In the genomic region with DNA sequence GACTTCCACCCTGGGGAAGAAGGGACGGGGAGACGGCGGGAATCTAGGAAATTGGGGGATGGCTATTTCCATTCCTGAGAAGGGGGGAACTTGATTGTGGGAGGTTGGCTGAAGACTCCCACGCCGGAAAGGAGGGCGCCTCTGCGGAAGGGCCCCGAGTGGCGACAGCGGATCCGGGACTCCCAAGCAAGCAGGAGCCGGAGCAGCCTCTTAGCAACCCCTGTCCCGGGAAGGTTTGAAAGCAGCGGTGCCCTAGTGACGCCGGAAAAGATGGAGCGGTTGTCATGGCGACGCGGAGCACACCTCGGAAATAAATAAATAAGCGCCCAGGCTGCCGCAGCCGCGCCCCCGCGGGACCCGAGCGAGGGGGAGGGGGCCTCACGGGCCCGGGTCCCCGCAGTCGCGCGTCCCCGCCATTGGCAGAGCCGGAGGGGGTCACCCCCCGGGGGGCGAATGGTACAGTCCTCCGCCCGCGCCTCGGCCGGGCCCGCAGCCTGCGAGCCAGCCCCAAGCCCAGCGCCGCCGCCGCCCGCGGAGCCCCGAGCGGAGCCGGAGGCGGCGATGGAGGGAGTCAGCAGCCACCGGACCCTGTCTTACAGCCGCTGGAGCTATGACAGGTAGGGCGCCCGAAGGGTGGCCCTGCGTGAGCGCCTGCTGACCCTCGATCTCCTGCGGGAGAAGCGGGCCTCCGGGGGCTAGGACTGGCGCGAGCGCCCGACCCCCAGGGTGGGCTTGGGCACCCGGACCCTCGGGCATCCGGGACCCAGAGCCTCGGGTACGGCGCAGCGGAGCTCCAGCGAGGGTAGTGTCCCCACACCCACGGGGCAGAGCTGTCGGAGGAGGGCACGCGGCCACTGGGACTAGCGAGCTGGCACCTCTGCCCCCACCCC, we compare ENCODE assay signal across 8 cellular contexts. TPM values are rescaled to one million over a fixed set of nuclear protein-coding genes. Genes with fewer than 3 reads are reported as not detected.
DNase-seq lines count a peak whose midpoint lies in the region; ATAC-seq and TF ChIP-seq lines count a peak whose summit lies in the region.

No MANE protein-coding gene starts in this region.

- peak; percentile 85 for ATAC-seq in T-helper 17 cell

- intact Hi-C loops in transverse colon (cut with DNase I; ENCODE audit: low total_unique reads), result no loop called here

- no peaks in the 10 kb centered on the region for H3K9me3 ChIP-seq in HAP-1
- H3K9me3 ChIP-seq in T-helper 17 cell (ENCODE audit: control insufficient read depth, low read length, poor library complexity, severe bottlenecking), result no peaks in the 10 kb centered on the region
- H3K9me3 ChIP-seq in right atrium auricular region, result no peaks in the 10 kb centered on the region
- H3K9me3 ChIP-seq in transverse colon, result no peaks in the 10 kb centered on the region

- peaks cover 9% of the 10 kb centered on the region for H3K36me3 Mint-ChIP-seq in T-helper 17 cell (ENCODE audit: low read depth)

- H3K27me3 Mint-ChIP-seq in T-helper 17 cell, result peaks cover 31% of the 10 kb centered on the region

- no peak for TF ChIP-seq POLR2A in transverse colon (IDR thresholded peaks at IDR 0.05)

- no peak for TF ChIP-seq EP300 in transverse colon (IDR thresholded peaks at IDR 0.05; ENCODE audit: low read depth)

- H3K27me3 ChIP-seq in HAP-1 (ENCODE audit: low read depth) (0 out of 2 replicates have a peak, but pooled peaks cover 2% of the 10 kb centered on the region), right atrium auricular region (no peaks in the 10 kb centered on the region), transverse colon (peaks cover 50% of the 10 kb centered on the region)

- peaks cover 13% of the 10 kb centered on the region for H3K4me1 Mint-ChIP-seq in T-helper 17 cell

- H3K4me3 Mint-ChIP-seq in T-helper 17 cell, result peak overlapping the region; percentile 88

- H3K4me1 ChIP-seq in HAP-1, result no peaks in the 10 kb centered on the region; the same call in 1 of the 2 replicates
- peaks cover 0 to 16% of the 10 kb centered on the region in 2 donors for H3K4me1 ChIP-seq in right atrium auricular region
- H3K4me1 ChIP-seq in transverse colon, result peaks cover 0 to 23% (median 4%) of the 10 kb centered on the region in 4 donors

- no peak for TF ChIP-seq CTCF in right atrium auricular region (IDR thresholded peaks at IDR 0.05)
- no peak for TF ChIP-seq CTCF in transverse colon (IDR thresholded peaks at IDR 0.05)

- H3K4me3 ChIP-seq in HAP-1 (peak overlapping the region; percentile 51), right atrium auricular region (peak overlapping the region; percentile 62 to 68), transverse colon (peak overlapping the region; percentile 48 to 54 (median 53))

- H3K36me3 ChIP-seq in HAP-1 (replicated peaks), result no peaks in the 10 kb centered on the region
- no peaks in the 10 kb centered on the region for H3K36me3 ChIP-seq in right atrium auricular region
- H3K36me3 ChIP-seq in transverse colon, result no peaks in the 10 kb centered on the region

- H3K27ac Mint-ChIP-seq in T-helper 17 cell, result peak overlapping the region; percentile 95

- in situ Hi-C loops in HAP-1 (cut with MboI; ENCODE audit: low sequenced_read_pairs), result no loop called here
- in situ Hi-C loops in transverse colon (cut with MboI; ENCODE audit: low pct_ligation_motif_present in 1 of 4, low pct_unique_long_range_greater_than_20kb in 1 of 4, low sequenced_read_pairs in 3 of 4), result no loop called here

- H3K27ac ChIP-seq in angular gyrus (ENCODE audit: low read depth, low read length) (peak overlapping the region; percentile 83), right atrium auricular region (peak overlapping the region; percentile 77 to 86), transverse colon (peak overlapping the region; percentile 75 to 91 (median 88))

- 0 to 4% methylated on average over 1 to 36 of the region's 84 CpGs for WGBS in transverse colon (ENCODE audit: low coverage in 1 of 2), 2 donors

- DNase-seq in AG08396 (ENCODE audit: low spot score) (peak; percentile 91), HAP-1 (ENCODE audit: low spot score in 2 of 2) (peak; percentile 68 to 84), T-helper 17 cell (peak; percentile 68 to 77 (median 75)), right atrium auricular region (ENCODE audit: low spot score) (peak; percentile 87), pons (ENCODE audit: low spot score) (peak; percentile 42), transverse colon (peak; percentile 60), SHP77 treated with DMSO at 0.1 percent for 48 hours (lab: John Stamatoyannopoulos, UW) (no peak)

RNA-seq across cellular contexts. Expression of a gene that starts 31.9 kb away (rescaled TPM):
- 100 to 1,000 TPM; 376 to 391 TPM for total RNA-seq in T-helper 17 cell
- total RNA-seq in right atrium auricular region, result 100 to 1,000 TPM; 114 to 169 TPM
- total RNA-seq in transverse colon, result 100 to 1,000 TPM; 103 to 873 (median 206) TPM

RNA-seq across cellular contexts. Expression of a gene that starts 53.7 kb away (rescaled TPM):
- total RNA-seq in T-helper 17 cell (not detected), right atrium auricular region (not detected), transverse colon (not detected)
